8 cellular contexts compared by ENCODE assay signal in the genomic region with DNA sequence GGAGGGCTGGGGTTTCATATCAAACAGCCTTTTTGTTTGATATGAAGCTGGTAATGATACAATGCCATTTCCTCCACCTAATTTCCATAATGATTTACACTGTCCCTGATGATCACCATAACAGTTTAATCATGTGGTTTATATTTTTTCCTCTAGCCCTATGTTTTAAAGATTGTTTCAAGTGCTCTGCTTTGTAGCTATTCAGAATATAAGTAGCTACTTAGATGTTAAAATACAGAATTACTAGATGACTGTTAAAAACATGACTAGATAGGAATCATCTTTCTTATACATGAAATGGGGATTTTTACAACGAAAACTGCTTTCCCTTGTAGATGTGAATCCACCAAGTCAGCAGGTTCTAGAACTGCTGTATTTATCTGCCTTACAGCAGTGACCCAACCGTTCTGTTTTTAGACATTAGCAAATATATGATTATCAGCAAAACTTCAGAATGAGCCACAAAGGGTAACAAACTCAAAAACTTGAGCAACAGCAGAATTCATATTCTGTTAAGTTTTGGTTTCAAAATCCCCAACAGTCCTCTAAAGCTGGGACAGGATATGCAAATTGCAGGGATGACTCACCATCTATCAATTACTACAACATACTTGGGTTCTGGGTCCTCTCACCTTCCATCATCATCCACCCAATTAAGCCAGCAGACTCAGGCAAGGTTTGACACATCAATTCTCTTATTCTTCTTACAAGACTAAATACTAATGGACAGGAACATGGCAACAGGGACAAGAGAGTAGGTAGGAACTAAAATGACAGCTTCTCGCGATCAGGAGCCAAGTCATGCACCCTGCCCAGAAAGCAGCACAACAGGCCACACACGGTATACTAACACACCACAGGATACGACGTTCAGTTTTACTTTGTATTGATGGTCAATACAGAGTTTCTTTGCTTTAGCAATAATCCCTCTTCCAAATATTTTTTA.
DNase-seq lines count a peak whose midpoint lies in the region; ATAC-seq and TF ChIP-seq lines count a peak whose summit lies in the region.

No MANE protein-coding gene starts in this region.

- no peaks in the 10 kb centered on the region for H3K9me3 Mint-ChIP-seq in WTC11

- peak; percentile 49 for DNase-seq in DMS53 treated with DMSO at 0.1 percent for 48 hours (lab: John Stamatoyannopoulos, UW; ENCODE audit: unreplicated experiment)
- no peak for DNase-seq in WTC11 (ENCODE audit: low spot score)
- peak; percentile 69 for DNase-seq in fibroblast of pulmonary artery (ENCODE audit: low read depth)
- peak; percentile 52 for DNase-seq in stimulated activated CD4-positive, alpha-beta T cell treated with anti-CD3 and anti-CD28 coated beads, Interleukin-1b, Interleukin-23, amount 100 ng/mL, for 48 hours
- DNase-seq in sigmoid colon, result no peak
- no peak for DNase-seq in NCI-H2227 (lab: John Stamatoyannopoulos, UW; ENCODE audit: unreplicated experiment)

- no peaks in the 10 kb centered on the region for H3K27me3 Mint-ChIP-seq in WTC11 (ENCODE audit: low read depth)

- H3K36me3 Mint-ChIP-seq in WTC11, result no peaks in the 10 kb centered on the region

- H3K4me3 ChIP-seq in fibroblast of pulmonary artery (replicated peaks; ENCODE audit: low read depth, low read length) (no peak overlapping the region), sigmoid colon (no peak overlapping the region)

- peaks cover 0 to 24% (median 16%) of the 10 kb centered on the region in 4 donors for H3K4me1 ChIP-seq in sigmoid colon

- no peak overlapping the region for H3K4me3 Mint-ChIP-seq in WTC11

- peak; percentile 85 for ATAC-seq in GM19452 (IDR thresholded peaks at IDR 0.05; ENCODE audit: unreplicated experiment)
- ATAC-seq in HG03378 (IDR thresholded peaks at IDR 0.05; ENCODE audit: unreplicated experiment), result peak; percentile 81
- peak; percentile 64 for ATAC-seq in WTC11

- peak overlapping the region in 2 of 4 donors; percentile 10 to 36 for H3K27ac ChIP-seq in sigmoid colon

- CTCF ChIA-PET in WTC11 (lab: Charles Lee), result interaction anchor here (1.3 kb wide), 1 partner anchor 13 kb away, joined by 3 read pairs; no protein-coding TSS in a partner anchor

- intact Hi-C loops in sigmoid colon (cut with DNase I), result no loop called here

- peak overlapping the region; percentile 35; the same call in 1 of the 2 replicates for H3K27ac Mint-ChIP-seq in WTC11

- WGBS in sigmoid colon, 2 donors, result 72 to 78% methylated on average over 7 of the region's 7 CpGs

- no peak for TF ChIP-seq POLR2A in sigmoid colon (IDR thresholded peaks at IDR 0.05)

- H3K36me3 ChIP-seq in sigmoid colon, result no peaks in the 10 kb centered on the region

- TF ChIP-seq EP300 in sigmoid colon (IDR thresholded peaks at IDR 0.05), result no peak

- TF ChIP-seq CTCF in WTC11 (IDR thresholded peaks at IDR 0.05) (no peak), fibroblast of pulmonary artery (IDR thresholded peaks at IDR 0.05; ENCODE audit: low read length, missing control alignments) (no peak), sigmoid colon (IDR thresholded peaks at IDR 0.05) (no peak)

- peaks cover 70% of the 10 kb centered on the region for H3K4me1 Mint-ChIP-seq in WTC11

- H3K9me3 ChIP-seq in sigmoid colon, result no peaks in the 10 kb centered on the region

- POLR2A ChIA-PET in WTC11 (lab: Charles Lee), result interaction anchor here (0.7 kb wide), 1 partner anchor 48 kb away, joined by 4 read pairs; no protein-coding TSS in a partner anchor

- H3K27me3 ChIP-seq in sigmoid colon, result no peaks in the 10 kb centered on the region

TF ChIP-seq in WTC11, 78 proteins besides CTCF, POLR2A, EP300 and RAD21:
- TF ChIP-seq ZNF416 (CRISPR knock-in tag; IDR thresholded peaks at IDR 0.05), result no peak
- TF ChIP-seq TP53 (CRISPR knock-in tag; IDR thresholded peaks at IDR 0.05), result no peak
- TF ChIP-seq KAT7 (CRISPR knock-in tag; IDR thresholded peaks at IDR 0.05; ENCODE audit: borderline replicate concordance), result no peak
- TF ChIP-seq, protein P1, sequence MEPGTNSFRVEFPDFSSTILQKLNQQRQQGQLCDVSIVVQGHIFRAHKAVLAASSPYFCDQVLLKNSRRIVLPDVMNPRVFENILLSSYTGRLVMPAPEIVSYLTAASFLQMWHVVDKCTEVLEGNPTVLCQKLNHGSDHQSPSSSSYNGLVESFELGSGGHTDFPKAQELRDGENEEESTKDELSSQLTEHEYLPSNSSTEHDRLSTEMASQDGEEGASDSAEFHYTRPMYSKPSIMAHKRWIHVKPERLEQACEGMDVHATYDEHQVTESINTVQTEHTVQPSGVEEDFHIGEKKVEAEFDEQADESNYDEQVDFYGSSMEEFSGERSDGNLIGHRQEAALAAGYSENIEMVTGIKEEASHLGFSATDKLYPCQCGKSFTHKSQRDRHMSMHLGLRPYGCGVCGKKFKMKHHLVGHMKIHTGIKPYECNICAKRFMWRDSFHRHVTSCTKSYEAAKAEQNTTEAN (CRISPR knock-in tag; IDR thresholded peaks at IDR 0.05), result no peak
- no peak for TF ChIP-seq CREM (CRISPR knock-in tag; IDR thresholded peaks at IDR 0.05)
- no peak for TF ChIP-seq NR2C2 (CRISPR knock-in tag; IDR thresholded peaks at IDR 0.05)
- TF ChIP-seq ZNF121 (CRISPR knock-in tag; IDR thresholded peaks at IDR 0.05), result no peak
- no peak for TF ChIP-seq RELA (CRISPR knock-in tag; IDR thresholded peaks at IDR 0.05; ENCODE audit: borderline replicate concordance)
- no peak for TF ChIP-seq HMGA2 (CRISPR knock-in tag; IDR thresholded peaks at IDR 0.05)
- TF ChIP-seq EMX1 (CRISPR knock-in tag; IDR thresholded peaks at IDR 0.05), result no peak

Comparison
In these comparisons a context has a peak if more than half of its experiments do, and no peak if none do; other contexts are left out.
1. DNase-seq: peak in DMS53 treated with DMSO at 0.1 percent for 48 hours (single experiment), fibroblast of pulmonary artery (single experiment) and stimulated activated CD4-positive, alpha-beta T cell treated with anti-CD3 and anti-CD28 coated beads, Interleukin-1b, Interleukin-23, amount 100 ng/mL, for 48 hours (single experiment); none in WTC11 (single experiment), sigmoid colon (single experiment) and NCI-H2227 (single experiment).
2. Peak in every context shown above with its lines, with median percentiles within 50 percentile points of each other: ATAC-seq.